Comparison of ENCODE assay signal across 19 cellular contexts in genomic region chr5:14216372-14216771, GRCh38.
DNase-seq lines count a peak whose midpoint lies in the region; ATAC-seq, FAIRE-seq and TF ChIP-seq lines count a peak whose summit lies in the region.
"Had no signal": no experiment of that assay in that cellular context is flagged by ENCODE, and none has a peak within 500 bp of the region (broad histone marks: within the 10 kb centered on the region; RNA-seq: fewer than 3 reads in every experiment).

No MANE protein-coding gene starts in this region.

- POLR2A ChIA-PET in WTC11 (lab: Charles Lee): no interaction called here

- H3K4me1 ChIP-seq in trophoblast cell (ENCODE audit: control insufficient read depth in 1 of 2, insufficient read depth in 2 of 2, low read length in 2 of 2): peaks cover 15 to 20% of the 10 kb centered on the region in 2 experiments

- no peak overlapping the region for H3K4me2 ChIP-seq in trophoblast cell (ENCODE audit: low read length)
- H3K4me2 ChIP-seq: hepatocyte had no signal

- no peak overlapping the region for H2AFZ ChIP-seq in trophoblast cell (ENCODE audit: insufficient read depth, low read length, poor library complexity)
- H2AFZ ChIP-seq: hepatocyte had no signal

- H3K36me3 ChIP-seq in trophoblast cell (ENCODE audit: control insufficient read depth in 1 of 2, insufficient read depth in 2 of 2, low read length in 2 of 2): no peaks in the 10 kb centered on the region
- H3K36me3 ChIP-seq: ascending aorta had no signal

- no peak overlapping the region for H3K14ac ChIP-seq in trophoblast cell (ENCODE audit: low read length)

- H2AK5ac ChIP-seq in trophoblast cell (ENCODE audit: low read length): no peak overlapping the region

- no peak overlapping the region for H4K8ac ChIP-seq in trophoblast cell (ENCODE audit: low read depth, low read length)

- H2BK5ac ChIP-seq in trophoblast cell (ENCODE audit: low read depth, low read length, poor library complexity): peak overlapping the region; percentile 32

- WGBS in trophoblast cell (ENCODE audit: extremely low coverage, insufficient coverage, insufficient read length): no CpG with 5 or more reads among the region's 2 CpGs

- FAIRE-seq in GM12891 (lab: Jason Lieb, UNC): peak; percentile 51
- FAIRE-seq in H54 (lab: Jason Lieb, UNC): no peak

- H3K4ac ChIP-seq in trophoblast cell (ENCODE audit: low read depth, low read length): peak overlapping the region; percentile 20

- H3K23ac ChIP-seq in trophoblast cell (ENCODE audit: low read length): no peak overlapping the region

- H3K9me3 Mint-ChIP-seq in IgD-negative memory B cell (peaks cover 0 to 2% (median 0%) of the 10 kb centered on the region in 3 donors), WTC11 (peaks cover 3% of the 10 kb centered on the region)
- H3K9me3 Mint-ChIP-seq: CD14-positive monocyte had no signal

- no peaks in the 10 kb centered on the region for H3K27me3 Mint-ChIP-seq in IgD-negative memory B cell
- H3K27me3 Mint-ChIP-seq in WTC11 (ENCODE audit: low read depth): no peaks in the 10 kb centered on the region

- no peak overlapping the region for H2BK12ac ChIP-seq in trophoblast cell (ENCODE audit: low read length)

- no peak for ATAC-seq in WTC11
- ATAC-seq: Right ventricle myocardium inferior; sciatic nerve; stimulated activated effector memory CD8-positive, alpha-beta T cell treated with anti-CD3 and anti-CD28 coated beads, Interleukin-12 subunit alpha, Interleukin-12 subunit beta, amount 100 ng/mL, for 72 hours had no signal

- H3K4me1 Mint-ChIP-seq in IgD-negative memory B cell: peaks cover 59 to 86% (median 64%) of the 10 kb centered on the region in 3 donors
- peaks cover 86% of the 10 kb centered on the region for H3K4me1 Mint-ChIP-seq in WTC11
- H3K4me1 Mint-ChIP-seq: stimulated activated effector memory CD8-positive, alpha-beta T cell treated with anti-CD3 and anti-CD28 coated beads, Interleukin-12 subunit alpha, Interleukin-12 subunit beta, amount 100 ng/mL, for 72 hours had no signal

- H3K27ac Mint-ChIP-seq in IgD-negative memory B cell (peak overlapping the region in 2 of 3 donors; percentile 38 to 96), WTC11 (no peak overlapping the region; the same call in 1 of the 2 replicates)
- H3K27ac Mint-ChIP-seq: CD14-positive monocyte; stimulated activated effector memory CD8-positive, alpha-beta T cell treated with anti-CD3 and anti-CD28 coated beads, Interleukin-12 subunit alpha, Interleukin-12 subunit beta, amount 100 ng/mL, for 72 hours had no signal

- DNase-seq in GM12891 (ENCODE audit: insufficient read length, low spot score) (no peak), fibroblast of mammary gland (ENCODE audit: low read depth) (peak; percentile 38), trophoblast cell (peak in 1 of 2 donors; percentile 49), activated gamma-delta T cell (lab: John Stamatoyannopoulos, UW) (no peak), WTC11 (ENCODE audit: low spot score) (no peak), H54 (ENCODE audit: insufficient read length, low spot score) (no peak), GOT3 (lab: John Stamatoyannopoulos, UW) (no peak)
- DNase-seq: activated CD4-positive, alpha-beta T cell treated with anti-CD3 and anti-CD28 coated beads for 1 hour; activated naive CD4-positive, alpha-beta T cell treated with anti-CD3 and anti-CD28 coated beads, Interleukin-2, amount 50 U/mL, for 16 hours; activated T-cell treated with anti-CD3 and anti-CD28 coated beads, Interleukin-2, amount 50 U/mL, for 48 hours; NCI-H2107; NCI-H526 had no signal

- H4K91ac ChIP-seq in trophoblast cell (ENCODE audit: low read depth, low read length): no peak overlapping the region

- no peak overlapping the region for H3K18ac ChIP-seq in trophoblast cell (ENCODE audit: low read length)

- CTCF ChIA-PET in WTC11 (lab: Charles Lee): interaction anchor here (1.3 to 1.7 kb wide), 2 partner anchors 42 to 53 kb away, joined by 3 to 5 read pairs; no protein-coding TSS in a partner anchor

- peaks cover 27% of the 10 kb centered on the region for H3K79me2 ChIP-seq in trophoblast cell (ENCODE audit: control insufficient read depth, insufficient read depth, low read length, poor library complexity)

- H3K4me3 Mint-ChIP-seq in IgD-negative memory B cell: peak overlapping the region in 3 of 4 donors; percentile 41 to 65 (median 57)
- H3K4me3 Mint-ChIP-seq in WTC11: no peak overlapping the region
- H3K4me3 Mint-ChIP-seq: CD14-positive monocyte; stimulated activated effector memory CD8-positive, alpha-beta T cell treated with anti-CD3 and anti-CD28 coated beads, Interleukin-12 subunit alpha, Interleukin-12 subunit beta, amount 100 ng/mL, for 72 hours had no signal

- H3K27ac ChIP-seq in trophoblast cell (ENCODE audit: low read depth, low read length): peak overlapping the region; percentile 41
- H3K27ac ChIP-seq: hepatocyte had no signal

- H3K9me3 ChIP-seq in trophoblast cell (ENCODE audit: insufficient read depth, low read depth, low read length): no peaks in the 10 kb centered on the region
- H3K9me3 ChIP-seq: ascending aorta had no signal

- no peak overlapping the region for H3K9ac ChIP-seq in trophoblast cell (ENCODE audit: low read length)

- H3K36me3 Mint-ChIP-seq in IgD-negative memory B cell (peaks cover 2% of the 10 kb centered on the region), WTC11 (peaks cover 3% of the 10 kb centered on the region)
- H3K36me3 Mint-ChIP-seq: CD14-positive monocyte; stimulated activated effector memory CD8-positive, alpha-beta T cell treated with anti-CD3 and anti-CD28 coated beads, Interleukin-12 subunit alpha, Interleukin-12 subunit beta, amount 100 ng/mL, for 72 hours had no signal

- H3K27me3 ChIP-seq in trophoblast cell (ENCODE audit: insufficient read depth, low read length): no peaks in the 10 kb centered on the region
- H3K27me3 ChIP-seq: ascending aorta, hepatocyte had no signal

- H3K79me1 ChIP-seq in trophoblast cell (ENCODE audit: low read length): peaks cover 9% of the 10 kb centered on the region

- TF ChIP-seq CTCF in fibroblast of mammary gland (conservative IDR thresholded peaks at IDR 0.05; ENCODE audit: control insufficient read depth, insufficient read depth, low read depth, low read length) (no peak), WTC11 (IDR thresholded peaks at IDR 0.05) (no peak)

- no peak overlapping the region for H4K12ac ChIP-seq in trophoblast cell (ENCODE audit: low read depth, low read length)

- TF ChIP-seq POLR2A in GM12891 (IDR thresholded peaks at IDR 0.05; ENCODE audit: low read depth, low read length) (no peak), H54 (IDR thresholded peaks at IDR 0.05; ENCODE audit: low read depth, low read length) (no peak)

- H2BK120ac ChIP-seq in trophoblast cell (ENCODE audit: insufficient read depth, low read length, poor library complexity): no peak overlapping the region

- H3K4me3 ChIP-seq in fibroblast of mammary gland (ENCODE audit: control insufficient read depth, low read depth, low read length) (no peak overlapping the region), trophoblast cell (ENCODE audit: low read depth, low read length) (no peak overlapping the region)
- H3K4me3 ChIP-seq: ascending aorta, hepatocyte had no signal

TF ChIP-seq in GM12891, 5 proteins besides CTCF, POLR2A, EP300 and RAD21:
- TF ChIP-seq PAX5 (IDR thresholded peaks at IDR 0.05; ENCODE audit: insufficient read depth, low read length, severe bottlenecking): no peak

TF ChIP-seq in WTC11, 78 proteins besides CTCF, POLR2A, EP300 and RAD21:
- TF ChIP-seq ZNF532 (CRISPR knock-in tag; IDR thresholded peaks at IDR 0.05; ENCODE audit: borderline replicate concordance) (no peak), ZNF317 (CRISPR knock-in tag; IDR thresholded peaks at IDR 0.05; ENCODE audit: borderline replicate concordance, low read depth) (no peak), ESRRA (CRISPR knock-in tag; IDR thresholded peaks at IDR 0.05; ENCODE audit: borderline replicate concordance) (no peak)
